10 cellular contexts compared by ENCODE assay signal in genomic region chr1:1068077-1068373, GRCh38. TPM values are rescaled to one million over a fixed set of nuclear protein-coding genes. Genes with fewer than 3 reads are reported as not detected.
DNase-seq lines count a peak whose midpoint lies in the region; ATAC-seq, FAIRE-seq and TF ChIP-seq lines count a peak whose summit lies in the region.
"Had no signal": no experiment of that assay in that cellular context is flagged by ENCODE, and none has a peak within 500 bp of the region (broad histone marks: within the 10 kb centered on the region; RNA-seq: fewer than 3 reads in every experiment).

No MANE protein-coding gene starts in this region.

- no peaks in the 10 kb centered on the region for H3K9me3 Mint-ChIP-seq in T-helper 2 cell treated with Interferon-gamma antibody and Interleukin-4, amounts not matched to agents 5 μg/mL and 100 μg/mL, for 36 hours

- no peaks in the 10 kb centered on the region for H3K36me3 ChIP-seq in OCI-LY7 (ENCODE audit: insufficient read depth, low read length)
- H3K36me3 ChIP-seq in pancreas, result no peaks in the 10 kb centered on the region
- no peaks in the 10 kb centered on the region for H3K36me3 ChIP-seq in psoas muscle (ENCODE audit: insufficient read depth in 1 of 2, low read depth in 1 of 2)

- peak in 1 of 4 donors; percentile 5 for ATAC-seq in pancreas
- ATAC-seq in psoas muscle, result no peak
- ATAC-seq in HG03520 (IDR thresholded peaks at IDR 0.05; ENCODE audit: unreplicated experiment), result no peak
- no peak for ATAC-seq in Right ventricle myocardium superior (ENCODE audit: poor library complexity)

- H3K9me3 ChIP-seq in OCI-LY7 (ENCODE audit: low read length), result no peaks in the 10 kb centered on the region
- no peaks in the 10 kb centered on the region for H3K9me3 ChIP-seq in pancreas
- no peaks in the 10 kb centered on the region for H3K9me3 ChIP-seq in psoas muscle

- H3K4me1 Mint-ChIP-seq in T-helper 2 cell treated with Interferon-gamma antibody and Interleukin-4, amounts not matched to agents 5 μg/mL and 100 μg/mL, for 36 hours (ENCODE audit: low read depth), result peaks cover 5% of the 10 kb centered on the region

- DNase-seq in T-helper 2 cell treated with Interferon-gamma antibody and Interleukin-4, amounts not matched to agents 5 μg/mL and 100 μg/mL, for 36 hours (ENCODE audit: low spot score), result no peak
- DNase-seq in T-helper 2 cell (no peak), OCI-LY7 (ENCODE audit: low spot score) (no peak), epithelial cell of esophagus (ENCODE audit: low read depth) (no peak), pancreas (no peak), psoas muscle (no peak), Right ventricle myocardium superior (no peak)
- DNase-seq: SHP77 treated with DMSO at 0.1 percent for 48 hours had no signal

- H3K4me2 ChIP-seq in OCI-LY7 (ENCODE audit: low read length), result peak overlapping the region; percentile 86

- 65 to 69% methylated on average over 8 of the region's 8 CpGs for WGBS in pancreas, 2 donors
- WGBS in psoas muscle, 3 donors, result 21 to 36% (median 29%) methylated on average over 8 of the region's 8 CpGs

- no peak for FAIRE-seq in pancreas (lab: Jason Lieb, UNC)

- BruUV-seq in OCI-LY7 (replicated peaks; lab: Mats Ljungman, UMichigan), result no TSS peak

- no peaks in the 10 kb centered on the region for H3K79me2 ChIP-seq in OCI-LY7 (ENCODE audit: insufficient read depth, low read depth, low read length)

- H3K4me3 ChIP-seq in OCI-LY7 (ENCODE audit: low read depth, low read length, poor library complexity, severe bottlenecking) (peak overlapping the region; percentile 71), epithelial cell of esophagus (ENCODE audit: low read length) (peak overlapping the region; percentile 7), pancreas (peak overlapping the region in 3 of 4 donors; percentile 22 to 59 (median 43)), psoas muscle (no peak overlapping the region)

- no peaks in the 10 kb centered on the region for H3K27me3 ChIP-seq in pancreas
- H3K27me3 ChIP-seq in psoas muscle (ENCODE audit: insufficient read depth in 3 of 3, low read length in 2 of 3), result peaks cover 0 to 89% (median 33%) of the 10 kb centered on the region in 3 donors

- intact Hi-C loops in OCI-LY7 (cut with micrococcal nuclease; ENCODE audit: unreplicated experiment), result no loop called here
- intact Hi-C loops in pancreas (cut with DNase I), result loop anchor here in 2 of 3 donors (5.0 to 10.0 kb wide), 2 partner anchors 83 to 86 kb away; partner anchors contain the start of gene PERM1 (in 2 of the 2)
- intact Hi-C loops in psoas muscle (cut with DNase I), result no loop called here
- intact Hi-C loops in Right ventricle myocardium superior (cut with DNase I), result no loop called here

- H3K4me1 ChIP-seq in OCI-LY7 (ENCODE audit: insufficient read depth, low read length, poor library complexity, severe bottlenecking), result peaks cover 32% of the 10 kb centered on the region
- peaks cover 0 to 10% (median 9%) of the 10 kb centered on the region in 3 donors for H3K4me1 ChIP-seq in pancreas
- H3K4me1 ChIP-seq in psoas muscle, result peaks cover 3% of the 10 kb centered on the region

- peak overlapping the region; percentile 31 for H3K27ac Mint-ChIP-seq in T-helper 2 cell treated with Interferon-gamma antibody and Interleukin-4, amounts not matched to agents 5 μg/mL and 100 μg/mL, for 36 hours

- POLR2A ChIA-PET in OCI-LY7 (lab: Charles Lee), result no interaction called here

- no peak overlapping the region for H3K27ac ChIP-seq in OCI-LY7 (ENCODE audit: low read depth, low read length, poor library complexity, severe bottlenecking)
- H3K27ac ChIP-seq in pancreas, result peak overlapping the region in 1 of 4 donors; percentile 47
- no peak overlapping the region for H3K27ac ChIP-seq in psoas muscle

- no peaks in the 10 kb centered on the region for H3K9me2 ChIP-seq in OCI-LY7 (ENCODE audit: insufficient read depth, low read length)

- CTCF ChIA-PET in OCI-LY7 (lab: Charles Lee; ENCODE audit: unreplicated experiment), result no interaction called here

- no peak overlapping the region for H2AFZ ChIP-seq in OCI-LY7 (ENCODE audit: low read length)

- peak overlapping the region; percentile 50 for H3K4me3 Mint-ChIP-seq in T-helper 2 cell treated with Interferon-gamma antibody and Interleukin-4, amounts not matched to agents 5 μg/mL and 100 μg/mL, for 36 hours

- H3K27me3 Mint-ChIP-seq in T-helper 2 cell treated with Interferon-gamma antibody and Interleukin-4, amounts not matched to agents 5 μg/mL and 100 μg/mL, for 36 hours (ENCODE audit: low read depth), result no peaks in the 10 kb centered on the region

- TF ChIP-seq CTCF in OCI-LY7 (conservative IDR thresholded peaks at IDR 0.05; ENCODE audit: low read length) (no peak), epithelial cell of esophagus (IDR thresholded peaks at IDR 0.05; ENCODE audit: insufficient read depth, low read depth, low read length, missing control alignments) (no peak), pancreas (IDR thresholded peaks at IDR 0.05) (no peak), psoas muscle (IDR thresholded peaks at IDR 0.05) (no peak)

- no peaks in the 10 kb centered on the region for H3K36me3 Mint-ChIP-seq in T-helper 2 cell treated with Interferon-gamma antibody and Interleukin-4, amounts not matched to agents 5 μg/mL and 100 μg/mL, for 36 hours (ENCODE audit: low read depth)

- H4K20me1 ChIP-seq in OCI-LY7 (ENCODE audit: insufficient read depth, low read length), result no peaks in the 10 kb centered on the region

RNA-seq across cellular contexts. Expression of gene RNF223, which starts 6.1 kb away (rescaled TPM):
- not detected in 2 replicates for total RNA-seq in OCI-LY7 (2014; rRNA removed; shearing (Covaris generic))
- not detected in 2 replicates for total RNA-seq in OCI-LY7 (2022)
- total RNA-seq in pancreas, result under 1 TPM in 4 of 6 donors, not detected in 2; 0.12 to 0.37 (median 0.16) TPM
- polyA plus RNA-seq in pancreas, result under 1 TPM; 0.05 to 0.34 TPM
- not detected for total RNA-seq in psoas muscle
- not detected for polyA plus RNA-seq in psoas muscle
- not detected for total RNA-seq in Right ventricle myocardium superior
- polyA plus RNA-seq: liver had no signal

RNA-seq across cellular contexts. Expression of gene C1orf159, which starts 47.9 kb away (rescaled TPM):
- total RNA-seq in OCI-LY7 (2014; rRNA removed; shearing (Covaris generic)), result 13.1 and 27.6 TPM in 2 replicates
- total RNA-seq in OCI-LY7 (2022), result 24.1 and 24.5 TPM in 2 replicates
- 1 to 10 TPM; 3.0 to 6.7 (median 4.0) TPM for total RNA-seq in pancreas
- 10 to 100 TPM; 20.9 to 30.7 TPM for polyA plus RNA-seq in pancreas
- 1 to 10 TPM; 1.5 to 3.5 (median 2.6) TPM for total RNA-seq in psoas muscle
- 1 to 10 TPM; 4.1 to 6.7 (median 4.3) TPM for polyA plus RNA-seq in psoas muscle
- 2.4 TPM for total RNA-seq in Right ventricle myocardium superior

RNA-seq across cellular contexts. Expression of gene AGRN, which starts 48.1 kb away (rescaled TPM):
- 2.2 and 2.7 TPM in 2 replicates for total RNA-seq in OCI-LY7 (2014; rRNA removed; shearing (Covaris generic))
- total RNA-seq in OCI-LY7 (2022) (9.1 and 9.8 TPM in 2 replicates), pancreas (100 to 1,000 TPM in 1 of 6 donors, 10 to 100 TPM in 5; 40.5 to 107 (median 64.0) TPM), psoas muscle (1 to 10 TPM; 3.4 to 5.4 (median 4.6) TPM), Right ventricle myocardium superior (12.8 TPM)
- polyA plus RNA-seq in pancreas (100 to 1,000 TPM in 1 of 2 donors, 10 to 100 TPM in 1; 94.7 to 166 TPM), psoas muscle (1 to 10 TPM; 1.3 to 3.0 (median 1.4) TPM)

RNA-seq across cellular contexts. Expression of gene ISG15, which starts 54.7 kb away (rescaled TPM):
- 99.9 and 110 TPM in 2 replicates for total RNA-seq in OCI-LY7 (2014; rRNA removed; shearing (Covaris generic))
- total RNA-seq in OCI-LY7 (2022) (53.4 and 65.4 TPM in 2 replicates), pancreas (10 to 100 TPM in 2 of 6 donors, 1 to 10 TPM in 4; 4.3 to 19.4 (median 6.6) TPM), psoas muscle (10 to 100 TPM in 1 of 4 donors, 1 to 10 TPM in 3; 2.9 to 12.4 (median 8.1) TPM), Right ventricle myocardium superior (13.3 TPM)
- polyA plus RNA-seq in pancreas (10 to 100 TPM; 25.9 to 45.0 TPM), psoas muscle (10 to 100 TPM; 13.3 to 22.1 (median 17.1) TPM)

Comparison
In these comparisons a context has a peak if more than half of its experiments do, and no peak if none do; other contexts are left out.
1. intact Hi-C loops: an anchor here in pancreas (5.0 to 10.0 kb wide); none called in OCI-LY7, psoas muscle and Right ventricle myocardium superior.